Comparison of ENCODE assay signal across 12 cellular contexts in genomic region chr10:36115364-36115763, GRCh38.
A peak's percentile ranks its signal among the peaks of the same experiment; 100 is the strongest.
DNase-seq lines count a peak whose midpoint lies in the region; ATAC-seq and TF ChIP-seq lines count a peak whose summit lies in the region.
"Had no signal": no experiment of that assay in that cellular context is flagged by ENCODE, and none has a peak within 500 bp of the region (broad histone marks: within the 10 kb centered on the region; RNA-seq: fewer than 3 reads in every experiment).

No MANE protein-coding gene starts in this region.

- peak; percentile 61 for ATAC-seq in mucosa of descending colon
- no peak for ATAC-seq in HG02759 (IDR thresholded peaks at IDR 0.05; ENCODE audit: unreplicated experiment)
- ATAC-seq in HG03457 (IDR thresholded peaks at IDR 0.05; ENCODE audit: unreplicated experiment), result no peak
- ATAC-seq: CD8-positive, alpha-beta T cell had no signal

- peaks cover 34% of the 10 kb centered on the region for H3K4me1 Mint-ChIP-seq in chondrocyte (ENCODE audit: low read depth)
- H3K4me1 Mint-ChIP-seq: CD14-positive monocyte had no signal

- no peak overlapping the region for H3K4me3 Mint-ChIP-seq in chondrocyte (ENCODE audit: unreplicated experiment)
- H3K4me3 Mint-ChIP-seq: CD14-positive monocyte; CD8-positive, alpha-beta T cell had no signal

- TF ChIP-seq CTCF in LNCaP clone FGC (IDR thresholded peaks at IDR 0.05; ENCODE audit: control insufficient read depth, extremely low read depth, insufficient read depth) (no peak), chondrocyte (IDR thresholded peaks at IDR 0.05) (no peak), mucosa of descending colon (IDR thresholded peaks at IDR 0.05) (no peak)

- no peaks in the 10 kb centered on the region for H3K36me3 ChIP-seq in mucosa of descending colon (ENCODE audit: low read depth)
- H3K36me3 ChIP-seq: HAP-1 had no signal

- H3K4me3 ChIP-seq in LNCaP clone FGC (ENCODE audit: low read depth, low read length) (no peak overlapping the region), mucosa of descending colon (no peak overlapping the region)
- H3K4me3 ChIP-seq: HAP-1 had no signal

- H3K9me3 ChIP-seq in mucosa of descending colon, result no peaks in the 10 kb centered on the region
- H3K9me3 ChIP-seq: HAP-1 had no signal

- H3K9me3 Mint-ChIP-seq in chondrocyte (ENCODE audit: low read depth), result no peaks in the 10 kb centered on the region

- DNase-seq in LNCaP clone FGC (ENCODE audit: low read depth) (peak; percentile 61), chondrocyte (ENCODE audit: low spot score) (no peak), mucosa of descending colon (no peak), hypothalamus (lab: John Stamatoyannopoulos, UW) (no peak)
- DNase-seq: CD8-positive, alpha-beta T cell; COR-L47; DMS153; DMS79 treated with DMSO at 0.1 percent for 48 hours had no signal

- intact Hi-C loops in mucosa of descending colon (cut with DNase I, micrococcal nuclease), result no loop called here

- H3K36me3 Mint-ChIP-seq in chondrocyte (ENCODE audit: low read depth), result no peaks in the 10 kb centered on the region
- H3K36me3 Mint-ChIP-seq: CD14-positive monocyte; CD8-positive, alpha-beta T cell had no signal

- H3K27ac Mint-ChIP-seq in chondrocyte (ENCODE audit: unreplicated experiment), result peak overlapping the region; percentile 24
- H3K27ac Mint-ChIP-seq: CD14-positive monocyte; CD8-positive, alpha-beta T cell had no signal

- no peaks in the 10 kb centered on the region for H3K27me3 Mint-ChIP-seq in chondrocyte (ENCODE audit: low read depth)

- no peaks in the 10 kb centered on the region for H3K4me1 ChIP-seq in mucosa of descending colon (ENCODE audit: low read depth)
- H3K4me1 ChIP-seq: HAP-1 had no signal
